11 cellular contexts compared by ENCODE assay signal in genomic region chr17:64390066-64390465, GRCh38. TPM values are rescaled to one million over a fixed set of nuclear protein-coding genes. Genes with fewer than 3 reads are reported as not detected.
DNase-seq lines count a peak whose midpoint lies in the region; ATAC-seq and TF ChIP-seq lines count a peak whose summit lies in the region.
"Had no signal": no experiment of that assay in that cellular context is flagged by ENCODE, and none has a peak within 500 bp of the region (broad histone marks: within the 10 kb centered on the region; RNA-seq: fewer than 3 reads in every experiment).

No MANE protein-coding gene starts in this region.

- peaks cover 72% of the 10 kb centered on the region for H3K4me1 Mint-ChIP-seq in central memory CD8-positive, alpha-beta T cell
- peaks cover 50 to 93% (median 91%) of the 10 kb centered on the region in 4 donors for H3K4me1 Mint-ChIP-seq in naive thymus-derived CD8-positive, alpha-beta T cell
- H3K4me1 Mint-ChIP-seq in endodermal cell, result peaks cover 19% of the 10 kb centered on the region

- peak overlapping the region; percentile 64 for H3K4me3 ChIP-seq in left ventricle myocardium inferior
- peak overlapping the region in 1 of 2 donors; percentile 40 for H3K4me3 ChIP-seq in vagina
- no peak overlapping the region for H3K4me3 ChIP-seq in endodermal cell (ENCODE audit: low read length)

- POLR2A ChIA-PET in naive thymus-derived CD8-positive, alpha-beta T cell (lab: Charles Lee), result interaction anchor here (0.7 to 8.7 kb wide), 3 partner anchors 10 to 116 kb away, joined by 3 to 115 read pairs (median 56); partner anchors contain the start of genes CEP95 and DDX5

- peak overlapping the region; percentile 94 for H3K27ac Mint-ChIP-seq in central memory CD8-positive, alpha-beta T cell (ENCODE audit: low read depth)
- peak overlapping the region; percentile 90 to 100 (median 99) for H3K27ac Mint-ChIP-seq in naive thymus-derived CD8-positive, alpha-beta T cell
- no peak overlapping the region for H3K27ac Mint-ChIP-seq in endodermal cell

- no peaks in the 10 kb centered on the region for H3K9me3 ChIP-seq in left ventricle myocardium inferior (replicated peaks)
- no peaks in the 10 kb centered on the region for H3K9me3 ChIP-seq in vagina
- H3K9me3 ChIP-seq in endodermal cell (ENCODE audit: control insufficient read depth, low read length), result no peaks in the 10 kb centered on the region

- no peak overlapping the region for H3K9ac ChIP-seq in endodermal cell (ENCODE audit: extremely low read depth, low read length, poor library complexity, severe bottlenecking)

- H3K27ac ChIP-seq in left ventricle myocardium inferior (replicated peaks) (peak overlapping the region; percentile 90), vagina (peak overlapping the region; percentile 56), endodermal cell (ENCODE audit: low read depth, low read length) (no peak overlapping the region)

- no peaks in the 10 kb centered on the region for H3K9me3 Mint-ChIP-seq in central memory CD8-positive, alpha-beta T cell
- no peaks in the 10 kb centered on the region for H3K9me3 Mint-ChIP-seq in naive thymus-derived CD8-positive, alpha-beta T cell
- H3K9me3 Mint-ChIP-seq in endodermal cell, result no peaks in the 10 kb centered on the region

- H3K36me3 ChIP-seq in left ventricle myocardium inferior (no peaks in the 10 kb centered on the region), vagina (no peaks in the 10 kb centered on the region), endodermal cell (ENCODE audit: control insufficient read depth, insufficient read depth, low read length) (no peaks in the 10 kb centered on the region)

- peak overlapping the region; percentile 81 for H3K4me3 Mint-ChIP-seq in central memory CD8-positive, alpha-beta T cell
- H3K4me3 Mint-ChIP-seq in naive thymus-derived CD8-positive, alpha-beta T cell, result peak overlapping the region; percentile 79 to 96 (median 86)
- H3K4me3 Mint-ChIP-seq in endodermal cell, result no peak overlapping the region

- 95 to 100% methylated on average over 2 to 3 of the region's 3 CpGs for WGBS in endodermal cell (ENCODE audit: insufficient coverage in 1 of 2, insufficient read length in 1 of 2), 2 experiments

- no peaks in the 10 kb centered on the region for H3K27me3 Mint-ChIP-seq in central memory CD8-positive, alpha-beta T cell
- H3K27me3 Mint-ChIP-seq in naive thymus-derived CD8-positive, alpha-beta T cell, result no peaks in the 10 kb centered on the region
- peaks cover 2% of the 10 kb centered on the region for H3K27me3 Mint-ChIP-seq in endodermal cell (ENCODE audit: insufficient read depth)

- no peaks in the 10 kb centered on the region for H3K27me3 ChIP-seq in left ventricle myocardium inferior (ENCODE audit: low read depth)
- no peaks in the 10 kb centered on the region for H3K27me3 ChIP-seq in vagina
- H3K27me3 ChIP-seq in endodermal cell (ENCODE audit: control insufficient read depth, insufficient read depth, low read length, poor library complexity, severe bottlenecking), result no peaks in the 10 kb centered on the region

- TF ChIP-seq POLR2A in vagina (IDR thresholded peaks at IDR 0.05), result no peak

- intact Hi-C loops in left ventricle myocardium inferior (cut with micrococcal nuclease), result no loop called here
- intact Hi-C loops in Right ventricle myocardium superior (cut with DNase I), result no loop called here
- intact Hi-C loops in vagina (cut with DNase I), result no loop called here

- ATAC-seq in Right ventricle myocardium superior (ENCODE audit: poor library complexity) (no peak), GM21786 (IDR thresholded peaks at IDR 0.05; ENCODE audit: unreplicated experiment) (no peak)
- ATAC-seq in central memory CD8-positive, alpha-beta T cell (replicated peaks; ENCODE audit: extremely low read depth, poor library complexity, severe bottlenecking), result no peak
- no peak for ATAC-seq in naive thymus-derived CD8-positive, alpha-beta T cell

- TF ChIP-seq CTCF in left ventricle myocardium inferior (IDR thresholded peaks at IDR 0.05; ENCODE audit: borderline replicate concordance), result no peak
- TF ChIP-seq CTCF in vagina (IDR thresholded peaks at IDR 0.05), result no peak
- TF ChIP-seq CTCF in endodermal cell (conservative IDR thresholded peaks at IDR 0.05), result no peak

- H3K36me3 Mint-ChIP-seq in central memory CD8-positive, alpha-beta T cell (ENCODE audit: insufficient read depth), result peaks cover 42% of the 10 kb centered on the region
- peaks cover 4 to 55% (median 35%) of the 10 kb centered on the region in 3 donors for H3K36me3 Mint-ChIP-seq in naive thymus-derived CD8-positive, alpha-beta T cell
- no peaks in the 10 kb centered on the region for H3K36me3 Mint-ChIP-seq in endodermal cell (ENCODE audit: low read depth)

- peaks cover 27% of the 10 kb centered on the region for H3K4me1 ChIP-seq in left ventricle myocardium inferior
- H3K4me1 ChIP-seq in vagina, result peaks cover 8% of the 10 kb centered on the region
- H3K4me1 ChIP-seq in endodermal cell (ENCODE audit: control insufficient read depth, insufficient read depth, low read length), result no peaks in the 10 kb centered on the region

- no peak for DNase-seq in left ventricle myocardium inferior
- DNase-seq in Right ventricle myocardium superior, result no peak
- no peak for DNase-seq in central memory CD8-positive, alpha-beta T cell (ENCODE audit: low spot score in 2 of 2)
- no peak for DNase-seq in naive thymus-derived CD8-positive, alpha-beta T cell
- no peak for DNase-seq in vagina (ENCODE audit: extremely low spot score in 2 of 2)
- no peak for DNase-seq in endodermal cell
- DNase-seq in central memory CD4-positive, alpha-beta T cell, result no peak
- DNase-seq: H7, NCI-H1092, NCI-H526 treated with DMSO at 0.1 percent for 48 hours had no signal

RNA-seq across cellular contexts. Expression of gene PECAM1, which starts 0.6 kb away (rescaled TPM):
- total RNA-seq in left ventricle myocardium inferior (106 TPM), Right ventricle myocardium superior (89.9 TPM), vagina (94.0 TPM), endodermal cell (under 1 TPM; 0.33 to 0.86 TPM)
- 100 to 1,000 TPM; 172 to 177 TPM for total RNA-seq in naive thymus-derived CD8-positive, alpha-beta T cell
- 100 to 1,000 TPM; 168 to 264 (median 187) TPM for polyA plus RNA-seq in naive thymus-derived CD8-positive, alpha-beta T cell
- 0.39 TPM for polyA plus RNA-seq in endodermal cell (2013, experiment 1 of 2)
- 1.2 TPM for polyA plus RNA-seq in endodermal cell (2013, experiment 2 of 2)

RNA-seq across cellular contexts. Expression of gene MILR1, which starts 58.8 kb away (rescaled TPM):
- total RNA-seq in left ventricle myocardium inferior (2.5 TPM), Right ventricle myocardium superior (2.2 TPM), vagina (11.0 TPM), endodermal cell (under 1 TPM in 1 of 2 donors, not detected in 1; 0.80 TPM)
- total RNA-seq in naive thymus-derived CD8-positive, alpha-beta T cell, result not detected
- not detected for polyA plus RNA-seq in naive thymus-derived CD8-positive, alpha-beta T cell
- not detected for polyA plus RNA-seq in endodermal cell (2013, experiment 1 of 2)
- not detected for polyA plus RNA-seq in endodermal cell (2013, experiment 2 of 2)

Comparison
In these comparisons a context has a peak if more than half of its experiments do, and no peak if none do; other contexts are left out.
1. RNA of gene PECAM1, which starts 0.6 kb away (total RNA-seq): 172 to 177 TPM in naive thymus-derived CD8-positive, alpha-beta T cell, 106 TPM in left ventricle myocardium inferior (single experiment), 94.0 TPM in vagina (single experiment) and 89.9 TPM in Right ventricle myocardium superior (single experiment); 0.33 to 0.86 TPM in endodermal cell; every median in the first group is over 10 times any median in the second.